ENCODE assay signal across 20 cellular contexts in the genomic region with DNA sequence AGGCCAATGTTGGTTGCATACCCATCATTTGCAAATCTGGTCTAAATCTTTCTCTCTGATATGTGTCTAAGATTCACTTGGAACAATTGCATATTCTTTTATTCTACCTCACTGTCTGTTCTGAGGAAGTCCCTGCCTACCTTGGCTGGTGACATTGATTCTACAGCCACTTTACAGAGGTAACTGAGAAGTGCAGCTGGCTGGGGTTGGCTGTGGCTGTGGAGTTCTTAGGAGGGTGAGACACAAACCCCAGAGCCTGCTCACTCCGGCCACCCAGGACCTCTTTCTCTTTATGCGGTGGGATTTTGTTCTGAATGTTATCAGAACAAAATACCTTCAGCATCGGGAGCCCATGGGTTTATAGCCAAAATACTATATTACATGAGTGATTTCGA.
"Had no signal": no experiment of that assay in that cellular context is flagged by ENCODE, and none has a peak within 500 bp of the region (broad histone marks: within the 10 kb centered on the region; RNA-seq: fewer than 3 reads in every experiment).

No MANE protein-coding gene starts in this region.

- H3K27ac Mint-ChIP-seq: activated naive CD8-positive, alpha-beta T cell treated with anti-CD3 and anti-CD28 coated beads, Interleukin-2, amount 10 ng/mL, durations not matched to agents 7 days and 5 days; naive thymus-derived CD4-positive, alpha-beta T cell; T-cell had no signal

- H3K9me3 ChIP-seq: lower lobe of right lung, spleen, upper lobe of left lung had no signal

- ATAC-seq: left lobe of liver, sciatic nerve had no signal

- H3K4me3 ChIP-seq: coronary artery, lower lobe of right lung, spleen, upper lobe of left lung had no signal

- H3K36me3 Mint-ChIP-seq: activated naive CD8-positive, alpha-beta T cell treated with anti-CD3 and anti-CD28 coated beads, Interleukin-2, amount 10 ng/mL, durations not matched to agents 7 days and 5 days; naive thymus-derived CD4-positive, alpha-beta T cell; T-cell had no signal

- H3K4me1 ChIP-seq: lower lobe of right lung, spleen, upper lobe of left lung had no signal

- H3K9me3 Mint-ChIP-seq: activated naive CD4-positive, alpha-beta T cell treated with anti-CD3 and anti-CD28 coated beads for 36 hours; activated naive CD8-positive, alpha-beta T cell treated with anti-CD3 and anti-CD28 coated beads, Interleukin-2, amount 10 ng/mL, durations not matched to agents 7 days and 5 days; activated T-cell treated with anti-CD3 and anti-CD28 coated beads, Interleukin-2, amount 50 U/mL, for 4 hours; naive thymus-derived CD4-positive, alpha-beta T cell; neural crest cell; T-cell had no signal

- DNase-seq: activated CD4-positive, CD25-positive, alpha-beta regulatory T cell treated with anti-CD3 and anti-CD28 coated beads, Interleukin-2, amount 50 U/mL, for 72 hours; activated CD8-positive, alpha-beta memory T cell treated with anti-CD3 and anti-CD28 coated beads for 24 hours; activated CD8-positive, alpha-beta memory T cell treated with anti-CD3 and anti-CD28 coated beads, Interleukin-2, amount 50 U/mL, for 4 hours; activated effector memory CD4-positive, alpha-beta T cell treated with Interleukin-2 at 50 U/mL for 16 hours; activated naive CD8-positive, alpha-beta T cell treated with anti-CD3 and anti-CD28 coated beads, Interleukin-2, amount 10 ng/mL, durations not matched to agents 7 days and 5 days; activated T-cell treated with anti-CD3 and anti-CD28 coated beads, Interleukin-2, amount 50 U/mL, for 4 hours; amniotic stem cell; cerebellar nuclear complex; lower lobe of right lung; naive thymus-derived CD4-positive, alpha-beta T cell; posterior cingulate gyrus; spleen; T-cell; upper lobe of left lung; WERI-Rb-1 had no signal

- H3K4me3 Mint-ChIP-seq: activated naive CD4-positive, alpha-beta T cell treated with anti-CD3 and anti-CD28 coated beads for 36 hours; activated naive CD8-positive, alpha-beta T cell treated with anti-CD3 and anti-CD28 coated beads, Interleukin-2, amount 10 ng/mL, durations not matched to agents 7 days and 5 days; activated T-cell treated with anti-CD3 and anti-CD28 coated beads, Interleukin-2, amount 50 U/mL, for 4 hours; naive thymus-derived CD4-positive, alpha-beta T cell; neural crest cell; T-cell had no signal

- H3K27me3 ChIP-seq: upper lobe of left lung had no signal

- H3K36me3 ChIP-seq: lower lobe of right lung, spleen, upper lobe of left lung, WERI-Rb-1 had no signal

- H3K27ac ChIP-seq: coronary artery, lower lobe of right lung, spleen, upper lobe of left lung, WERI-Rb-1 had no signal
